Comparison of ENCODE assay signal across 8 cellular contexts in the genomic region with DNA sequence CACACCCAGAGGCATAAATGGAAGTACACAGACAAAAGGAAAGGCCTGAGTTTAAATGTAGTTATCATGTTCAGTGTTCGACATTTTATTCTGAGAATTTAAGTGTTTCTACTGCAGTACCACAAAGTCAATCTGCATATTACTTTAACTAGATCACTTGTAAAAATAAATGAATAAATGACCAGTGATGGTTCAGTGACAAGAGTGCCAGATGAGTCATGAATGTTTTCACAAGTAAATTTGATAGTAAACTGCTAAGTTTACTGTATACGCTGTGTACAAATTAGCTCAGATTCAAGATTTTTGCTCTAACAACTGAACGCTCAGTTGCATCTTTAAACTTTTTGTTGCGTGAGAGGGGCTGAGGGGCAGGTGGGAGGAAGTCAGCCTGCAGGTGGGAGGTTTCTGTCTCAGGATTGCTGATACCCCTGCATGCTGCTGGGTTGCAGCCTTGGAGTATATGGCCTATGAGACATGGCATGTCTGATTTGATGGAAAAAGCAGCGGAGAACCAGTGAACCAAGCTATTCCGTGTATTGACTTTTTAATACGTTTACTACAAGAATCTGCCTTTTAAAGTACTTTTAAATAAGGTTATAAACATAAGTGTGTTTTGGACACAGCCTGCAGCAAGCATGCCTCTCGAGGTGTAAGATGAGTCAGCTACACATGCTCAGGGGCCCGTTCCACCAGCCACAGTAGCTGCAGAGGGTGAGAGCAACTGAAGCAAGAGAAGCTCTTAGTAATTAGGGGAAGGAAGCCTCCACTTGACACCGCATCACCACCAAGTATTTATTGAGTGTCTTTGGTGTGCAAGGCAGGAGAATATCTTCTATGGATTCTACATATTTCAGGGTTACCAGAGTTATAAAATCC.
A peak's percentile ranks its signal among the peaks of the same experiment; 100 is the strongest.
DNase-seq lines count a peak whose midpoint lies in the region; ATAC-seq, FAIRE-seq and TF ChIP-seq lines count a peak whose summit lies in the region.

No MANE protein-coding gene starts in this region.

- H3K27me3 ChIP-seq in heart left ventricle (no peaks in the 10 kb centered on the region), K562 (ENCODE audit: control insufficient read depth in 2 of 2, insufficient read depth in 2 of 2, low read length in 2 of 2) (no peaks in the 10 kb centered on the region), smooth muscle cell (ENCODE audit: low read depth) (no peaks in the 10 kb centered on the region), testis (no peaks in the 10 kb centered on the region)

- in situ Hi-C loops in K562 (cut with MboI): no loop called here

- no peaks in the 10 kb centered on the region for H3F3A ChIP-seq in smooth muscle cell (ENCODE audit: low read depth)

- POLR2A ChIA-PET in K562 (lab: Yijun Ruan, JAX): interaction anchor here (1.1 to 1.4 kb wide), 2 partner anchors 12 kb away, joined by 3 to 4 read pairs; no protein-coding TSS in a partner anchor

- TF ChIP-seq RAD21 in K562 (CRISPR knock-in tag; conservative IDR thresholded peaks at IDR 0.05 in 1 of 2, IDR thresholded peaks at IDR 0.05 in 1 of 2): no peak

- H3K4me1 ChIP-seq in heart left ventricle (peaks cover 0 to 80% (median 23%) of the 10 kb centered on the region in 12 donors), K562 (replicated peaks in 1 of 2; ENCODE audit: control insufficient read depth in 2 of 2, insufficient read depth in 2 of 2, low read length in 2 of 2) (peaks cover 3 to 22% of the 10 kb centered on the region in 2 experiments; a peak in 3 of 5 replicates), smooth muscle cell (ENCODE audit: low read depth) (peaks cover 13% of the 10 kb centered on the region), testis (peaks cover 12% of the 10 kb centered on the region)

- TF ChIP-seq POLR2A in heart left ventricle (IDR thresholded peaks at IDR 0.05) (no peak), K562 (conservative IDR thresholded peaks at IDR 0.05) (no peak), testis (IDR thresholded peaks at IDR 0.05) (no peak)

- H3K27ac ChIP-seq in heart left ventricle (peak overlapping the region in 11 of 12 donors; percentile 27 to 72 (median 63)), K562 (ENCODE audit: extremely low read depth, low read depth, low read length) (no peak overlapping the region), smooth muscle cell (ENCODE audit: low read depth) (no peak overlapping the region), testis (no peak overlapping the region)

- H2AFZ ChIP-seq in K562 (ENCODE audit: low read depth, low read length) (no peak overlapping the region), smooth muscle cell (ENCODE audit: low read depth) (no peak overlapping the region)

- no peaks in the 10 kb centered on the region for H3K9me1 ChIP-seq in K562 (ENCODE audit: control insufficient read depth, insufficient read depth, low read length)

- WGBS in heart left ventricle, 4 donors: 71 to 78% (median 74%) methylated on average over 10 of the region's 10 CpGs
- 69% methylated on average over 10 of the region's 10 CpGs for WGBS in K562 (ENCODE audit: insufficient coverage, low coverage, missing lambda C conversion rate)
- WGBS in smooth muscle cell (ENCODE audit: low lambda C conversion rate): 65% methylated on average over 10 of the region's 10 CpGs
- 80 to 86% methylated on average over 10 of the region's 10 CpGs for WGBS in testis, 2 donors

- TF ChIP-seq EP300 in K562 (IDR thresholded peaks at IDR 0.05; ENCODE audit: low read length): no peak

- no peaks in the 10 kb centered on the region for H4K20me1 ChIP-seq in K562 (replicated peaks; ENCODE audit: control insufficient read depth, insufficient read depth, low read length)
- peaks cover 18% of the 10 kb centered on the region for H4K20me1 ChIP-seq in smooth muscle cell (ENCODE audit: low read depth)

- no peaks in the 10 kb centered on the region for H3K36me3 ChIP-seq in heart left ventricle
- H3K36me3 ChIP-seq in K562 (ENCODE audit: control insufficient read depth, insufficient read depth, low read length): no peaks in the 10 kb centered on the region
- H3K36me3 ChIP-seq in smooth muscle cell (ENCODE audit: low read depth): no peaks in the 10 kb centered on the region
- H3K36me3 ChIP-seq in testis (ENCODE audit: low read depth, missing control alignments): no peaks in the 10 kb centered on the region

- H3K9me3 ChIP-seq in heart left ventricle (no peaks in the 10 kb centered on the region), K562 (replicated peaks; ENCODE audit: control insufficient read depth, insufficient read depth, low read depth, low read length) (no peaks in the 10 kb centered on the region), smooth muscle cell (replicated peaks; ENCODE audit: low read depth) (no peaks in the 10 kb centered on the region), testis (no peaks in the 10 kb centered on the region)

- CTCF ChIA-PET in K562 (lab: Yijun Ruan, JAX; ENCODE audit: low intra/inter-chr PET ratio): no interaction called here

- H3K4me3 ChIP-seq in heart left ventricle: no peak overlapping the region
- no peak overlapping the region for H3K4me3 ChIP-seq in K562
- no peak overlapping the region for H3K4me3 ChIP-seq in smooth muscle cell
- no peak overlapping the region for H3K4me3 ChIP-seq in testis

- no peak overlapping the region for H3K4me2 ChIP-seq in K562 (ENCODE audit: insufficient read depth, low read length)
- H3K4me2 ChIP-seq in smooth muscle cell: peak overlapping the region; percentile 15

- DNase-seq in heart left ventricle (no peak), cardiac septum (ENCODE audit: low spot score) (no peak), K562 (ENCODE audit: extremely low read depth in 1 of 4, low spot score in 3 of 4) (peak in 1 of 4 experiments; percentile 21), smooth muscle cell (lab: John Stamatoyannopoulos, UW; ENCODE audit: unreplicated experiment) (no peak), NCI-H2196 (lab: John Stamatoyannopoulos, UW; ENCODE audit: unreplicated experiment) (no peak), testis (no peak)
- no peak for DNase-seq in stimulated activated CD4-positive, alpha-beta T cell treated with anti-CD3 and anti-CD28 coated beads, Interleukin-4, amount 100 ng/mL, for 4 hours

- peak; percentile 42 to 52 (median 46) for ATAC-seq in heart left ventricle
- ATAC-seq in HG03196 (IDR thresholded peaks at IDR 0.05; ENCODE audit: unreplicated experiment): peak; percentile 65
- ATAC-seq in K562: no peak

- intact Hi-C loops in heart left ventricle (cut with DNase I) (no loop called here), cardiac septum (cut with DNase I) (no loop called here), K562 (cut with micrococcal nuclease) (no loop called here), testis (cut with DNase I; ENCODE audit: low total_unique reads) (no loop called here)

- no peak overlapping the region for H3K9ac ChIP-seq in K562 (ENCODE audit: insufficient read depth in 1 of 2, low read depth in 2 of 2, low read length in 2 of 2)
- H3K9ac ChIP-seq in smooth muscle cell (ENCODE audit: low read depth): no peak overlapping the region

- TF ChIP-seq CTCF in heart left ventricle (IDR thresholded peaks at IDR 0.05) (no peak), K562 (IDR thresholded peaks at IDR 0.05 in 2 of 3, conservative IDR thresholded peaks at IDR 0.05 in 1 of 3; ENCODE audit: insufficient read depth in 2 of 3, low read depth in 1 of 3, low read length in 3 of 3) (no peak), smooth muscle cell (IDR thresholded peaks at IDR 0.05; ENCODE audit: borderline replicate concordance, insufficient read depth, poor library complexity, severe bottlenecking) (no peak), testis (IDR thresholded peaks at IDR 0.05) (no peak)

- no TSS peak for BruUV-seq in K562 (replicated peaks; lab: Mats Ljungman, UMichigan)

- H3K79me2 ChIP-seq in K562 (ENCODE audit: control insufficient read depth, insufficient read depth, low read length): no peaks in the 10 kb centered on the region
- no peaks in the 10 kb centered on the region for H3K79me2 ChIP-seq in smooth muscle cell (ENCODE audit: low read depth)

- FAIRE-seq in K562 (lab: Jason Lieb, UNC): no peak

TF ChIP-seq in K562, 482 proteins besides CTCF, POLR2A, EP300 and RAD21:
- TF ChIP-seq, protein P1, sequence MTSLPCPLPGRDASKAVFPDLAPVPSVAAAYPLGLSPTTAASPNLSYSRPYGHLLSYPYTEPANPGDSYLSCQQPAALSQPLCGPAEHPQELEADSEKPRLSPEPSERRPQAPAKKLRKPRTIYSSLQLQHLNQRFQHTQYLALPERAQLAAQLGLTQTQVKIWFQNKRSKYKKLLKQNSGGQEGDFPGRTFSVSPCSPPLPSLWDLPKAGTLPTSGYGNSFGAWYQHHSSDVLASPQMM (CRISPR knock-in tag; IDR thresholded peaks at IDR 0.05): no peak
- peak; percentile 40 to 46; a peak in 2 of 4 replicates for TF ChIP-seq NRF1 (conservative IDR thresholded peaks at IDR 0.05 in 1 of 2, IDR thresholded peaks at IDR 0.05 in 1 of 2)

Comparison
In these comparisons a context has a peak if more than half of its experiments do, and no peak if none do; other contexts are left out.
1. H3K27ac ChIP-seq: peak in heart left ventricle (11 of 12); none in K562 (single experiment), smooth muscle cell (single experiment) and testis (0 of 2).